ENCODE assay signal across 12 cellular contexts in genomic region chr12:57226588-57227314, GRCh38. TPM values are rescaled to one million over a fixed set of nuclear protein-coding genes. Genes with fewer than 3 reads are reported as not detected.
DNase-seq lines count a peak whose midpoint lies in the region; ATAC-seq and TF ChIP-seq lines count a peak whose summit lies in the region.
"Had no signal": no experiment of that assay in that cellular context is flagged by ENCODE, and none has a peak within 500 bp of the region (broad histone marks: within the 10 kb centered on the region; RNA-seq: fewer than 3 reads in every experiment).

No MANE protein-coding gene starts in this region.

- H2AFZ ChIP-seq in SU-DHL-6 (ENCODE audit: low read depth, low read length, severe bottlenecking), result no peak overlapping the region

- peaks cover 9% of the 10 kb centered on the region for H3K36me3 Mint-ChIP-seq in activated naive CD4-positive, alpha-beta T cell treated with anti-CD3 and anti-CD28 coated beads, Interleukin-2, amount 50 U/mL, for 24 hours
- H3K36me3 Mint-ChIP-seq in activated naive CD4-positive, alpha-beta T cell treated with anti-CD3 and anti-CD28 coated beads, Interleukin-2, amount 50 U/mL, for 72 hours, result peaks cover 21 to 24% of the 10 kb centered on the region in 2 donors
- peaks cover 11% of the 10 kb centered on the region for H3K36me3 Mint-ChIP-seq in stimulated activated memory B cell treated with anti-CD40 and anti-IgM and Interleukin-4, amounts not matched to agents 10 μg/mL and 1 μg/mL and 100 μg/mL, for 72 hours

- no peak for ATAC-seq in activated naive CD4-positive, alpha-beta T cell treated with anti-CD3 and anti-CD28 coated beads, Interleukin-2, amount 50 U/mL, for 72 hours
- no peak for ATAC-seq in stimulated activated memory B cell treated with anti-CD40 and anti-IgM and Interleukin-4, amounts not matched to agents 10 μg/mL and 1 μg/mL and 100 μg/mL, for 72 hours
- ATAC-seq in gastrocnemius medialis, result no peak
- ATAC-seq: CD8-positive, alpha-beta T cell; Panc1; pancreas had no signal

- H3K9me2 ChIP-seq in SU-DHL-6 (replicated peaks; ENCODE audit: insufficient read depth, low read length), result no peaks in the 10 kb centered on the region

- no peak overlapping the region for H3K27ac Mint-ChIP-seq in activated naive CD4-positive, alpha-beta T cell treated with anti-CD3 and anti-CD28 coated beads, Interleukin-2, amount 50 U/mL, for 24 hours
- H3K27ac Mint-ChIP-seq in activated naive CD4-positive, alpha-beta T cell treated with anti-CD3 and anti-CD28 coated beads, Interleukin-2, amount 50 U/mL, for 72 hours, result no peak overlapping the region
- H3K27ac Mint-ChIP-seq in stimulated activated memory B cell treated with anti-CD40 and anti-IgM and Interleukin-4, amounts not matched to agents 10 μg/mL and 1 μg/mL and 100 μg/mL, for 72 hours, result peak overlapping the region; percentile 47
- H3K27ac Mint-ChIP-seq: CD8-positive, alpha-beta T cell had no signal

- H3K27ac ChIP-seq in SU-DHL-6 (ENCODE audit: low read depth, low read length) (peak overlapping the region; percentile 90), gastrocnemius medialis (no peak overlapping the region)
- H3K27ac ChIP-seq: pancreas had no signal

- peaks cover 34% of the 10 kb centered on the region for H3F3A ChIP-seq in SU-DHL-6 (ENCODE audit: insufficient read depth)

- H3K9me3 Mint-ChIP-seq in activated naive CD4-positive, alpha-beta T cell treated with anti-CD3 and anti-CD28 coated beads, Interleukin-2, amount 50 U/mL, for 24 hours, result no peaks in the 10 kb centered on the region
- H3K9me3 Mint-ChIP-seq in activated naive CD4-positive, alpha-beta T cell treated with anti-CD3 and anti-CD28 coated beads, Interleukin-2, amount 50 U/mL, for 72 hours, result no peaks in the 10 kb centered on the region
- no peaks in the 10 kb centered on the region for H3K9me3 Mint-ChIP-seq in stimulated activated memory B cell treated with anti-CD40 and anti-IgM and Interleukin-4, amounts not matched to agents 10 μg/mL and 1 μg/mL and 100 μg/mL, for 72 hours
- H3K9me3 Mint-ChIP-seq: CD8-positive, alpha-beta T cell had no signal

- no peak for TF ChIP-seq POLR2A in gastrocnemius medialis (IDR thresholded peaks at IDR 0.05)

- in situ Hi-C loops in gastrocnemius medialis (cut with MboI; ENCODE audit: low sequenced_read_pairs in 4 of 4), result no loop called here

- peak overlapping the region; percentile 40 for H3K9ac ChIP-seq in SU-DHL-6 (ENCODE audit: low read length)

- H3K4me3 Mint-ChIP-seq in activated naive CD4-positive, alpha-beta T cell treated with anti-CD3 and anti-CD28 coated beads, Interleukin-2, amount 50 U/mL, for 24 hours, result peak overlapping the region; percentile 42
- peak overlapping the region; percentile 55 for H3K4me3 Mint-ChIP-seq in stimulated activated memory B cell treated with anti-CD40 and anti-IgM and Interleukin-4, amounts not matched to agents 10 μg/mL and 1 μg/mL and 100 μg/mL, for 72 hours
- H3K4me3 Mint-ChIP-seq: CD8-positive, alpha-beta T cell had no signal

- H3K36me3 ChIP-seq in SU-DHL-6 (ENCODE audit: low read length) (peaks cover 8% of the 10 kb centered on the region), gastrocnemius medialis (no peaks in the 10 kb centered on the region)

- H3K79me2 ChIP-seq in SU-DHL-6 (ENCODE audit: insufficient read depth, low read length), result peaks cover 23% of the 10 kb centered on the region

- H3K4me2 ChIP-seq in SU-DHL-6 (ENCODE audit: low read depth, low read length, poor library complexity, severe bottlenecking), result peak overlapping the region; percentile 49

- TF ChIP-seq CTCF in SU-DHL-6 (IDR thresholded peaks at IDR 0.05; ENCODE audit: insufficient read depth, low read length, poor library complexity, severe bottlenecking) (no peak), fibroblast of mammary gland (conservative IDR thresholded peaks at IDR 0.05; ENCODE audit: control insufficient read depth, insufficient read depth, low read depth, low read length) (no peak), gastrocnemius medialis (IDR thresholded peaks at IDR 0.05 in 4 of 5, conservative IDR thresholded peaks at IDR 0.05 in 1 of 5) (no peak)

- intact Hi-C loops in gastrocnemius medialis (cut with DNase I; ENCODE audit: low total_unique reads), result no loop called here

- no peaks in the 10 kb centered on the region for H3K9me3 ChIP-seq in SU-DHL-6 (ENCODE audit: insufficient read depth, low read length)
- no peaks in the 10 kb centered on the region for H3K9me3 ChIP-seq in gastrocnemius medialis
- H3K9me3 ChIP-seq: pancreas had no signal

- H3K4me1 ChIP-seq in gastrocnemius medialis, result peaks cover 10 to 12% of the 10 kb centered on the region in 2 donors

- no peak for DNase-seq in activated naive CD4-positive, alpha-beta T cell treated with anti-CD3 and anti-CD28 coated beads, Interleukin-2, amount 50 U/mL, for 72 hours (ENCODE audit: low spot score in 2 of 2)
- DNase-seq in fibroblast of mammary gland (ENCODE audit: low read depth) (no peak), HT-29 (ENCODE audit: low spot score) (no peak), gastrocnemius medialis (no peak), amniotic stem cell (lab: John Stamatoyannopoulos, UW) (no peak)
- DNase-seq: CD8-positive, alpha-beta T cell; NCI-H1105 had no signal

- peaks cover 67% of the 10 kb centered on the region for H3K4me1 Mint-ChIP-seq in activated naive CD4-positive, alpha-beta T cell treated with anti-CD3 and anti-CD28 coated beads, Interleukin-2, amount 50 U/mL, for 24 hours
- peaks cover 76% of the 10 kb centered on the region for H3K4me1 Mint-ChIP-seq in stimulated activated memory B cell treated with anti-CD40 and anti-IgM and Interleukin-4, amounts not matched to agents 10 μg/mL and 1 μg/mL and 100 μg/mL, for 72 hours

- no peaks in the 10 kb centered on the region; the same call in 1 of the 2 replicates for H4K20me1 ChIP-seq in SU-DHL-6 (ENCODE audit: low read depth, low read length)

- H3K27me3 Mint-ChIP-seq in activated naive CD4-positive, alpha-beta T cell treated with anti-CD3 and anti-CD28 coated beads, Interleukin-2, amount 50 U/mL, for 24 hours, result peaks cover 43% of the 10 kb centered on the region
- peaks cover 40% of the 10 kb centered on the region for H3K27me3 Mint-ChIP-seq in stimulated activated memory B cell treated with anti-CD40 and anti-IgM and Interleukin-4, amounts not matched to agents 10 μg/mL and 1 μg/mL and 100 μg/mL, for 72 hours

- H3K4me3 ChIP-seq in SU-DHL-6 (ENCODE audit: insufficient read depth, low read length, poor library complexity, severe bottlenecking), result peak overlapping the region; percentile 26
- peak overlapping the region; percentile 4 for H3K4me3 ChIP-seq in fibroblast of mammary gland (ENCODE audit: control insufficient read depth, low read depth, low read length)
- no peak overlapping the region for H3K4me3 ChIP-seq in gastrocnemius medialis

- H3K27me3 ChIP-seq in SU-DHL-6 (ENCODE audit: low read length), result no peaks in the 10 kb centered on the region
- peaks cover 29 to 46% (median 39%) of the 10 kb centered on the region in 3 donors for H3K27me3 ChIP-seq in gastrocnemius medialis
- H3K27me3 ChIP-seq: pancreas had no signal

RNA-seq across cellular contexts. Expression of gene SHMT2, which starts 2.8 kb away (rescaled TPM):
- total RNA-seq in activated naive CD4-positive, alpha-beta T cell treated with anti-CD3 and anti-CD28 coated beads, Interleukin-2, amount 50 U/mL, for 72 hours, result 100 to 1,000 TPM; 360 to 376 TPM
- total RNA-seq in HT-29 (2014; rRNA removed; shearing (Covaris generic)), result 295 and 298 TPM in 2 replicates
- 100 to 1,000 TPM in 1 of 4 donors, 10 to 100 TPM in 3; 41.3 to 107 (median 46.4) TPM for total RNA-seq in gastrocnemius medialis

RNA-seq across cellular contexts. Expression of gene NXPH4, which starts 10.2 kb away (rescaled TPM):
- total RNA-seq in activated naive CD4-positive, alpha-beta T cell treated with anti-CD3 and anti-CD28 coated beads, Interleukin-2, amount 50 U/mL, for 72 hours, result under 1 TPM; 0.11 to 0.54 TPM
- total RNA-seq in HT-29 (2014; rRNA removed; shearing (Covaris generic)), result 0.97 and 2.8 TPM in 2 replicates
- total RNA-seq in gastrocnemius medialis, result not detected

RNA-seq across cellular contexts. Expression of gene STAC3, which starts 24.2 kb away (rescaled TPM):
- total RNA-seq in activated naive CD4-positive, alpha-beta T cell treated with anti-CD3 and anti-CD28 coated beads, Interleukin-2, amount 50 U/mL, for 72 hours, result 1 to 10 TPM; 2.8 to 5.4 TPM
- total RNA-seq in HT-29 (2014; rRNA removed; shearing (Covaris generic)), result 0.41 and 1.1 TPM in 2 replicates
- total RNA-seq in gastrocnemius medialis, result 1,000 to 10,000 TPM in 2 of 4 donors, 100 to 1,000 TPM in 2; 459 to 1,596 (median 855) TPM

Comparison
In these comparisons a context has a peak if more than half of its experiments do, and no peak if none do; other contexts are left out.
1. H3K4me3 ChIP-seq: peak in SU-DHL-6 (single experiment) and fibroblast of mammary gland (single experiment); none in gastrocnemius medialis (0 of 4).
2. RNA of gene STAC3, which starts 24.2 kb away (total RNA-seq): 459 to 1,596 TPM in gastrocnemius medialis; 2.8 to 5.4 TPM in activated naive CD4-positive, alpha-beta T cell treated with anti-CD3 and anti-CD28 coated beads, Interleukin-2, amount 50 U/mL, for 72 hours and 0.41 to 1.1 TPM in HT-29; every median in the first group is over 10 times any median in the second.